In genomic region chr3:53274938-53275666, GRCh38 we compare ENCODE assay signal across 17 cellular contexts. TPM values are rescaled to one million over a fixed set of nuclear protein-coding genes. Genes with fewer than 3 reads are reported as not detected.
DNase-seq lines count a peak whose midpoint lies in the region; ATAC-seq, FAIRE-seq and TF ChIP-seq lines count a peak whose summit lies in the region.
"Had no signal": no experiment of that assay in that cellular context is flagged by ENCODE, and none has a peak within 500 bp of the region (broad histone marks: within the 10 kb centered on the region; RNA-seq: fewer than 3 reads in every experiment).

No MANE protein-coding gene starts in this region.

- WGBS in psoas muscle, 3 donors = 66 to 69% (median 67%) methylated on average over 5 of the region's 5 CpGs

- peak overlapping the region; percentile 37 for H3K4me2 ChIP-seq in Loucy (ENCODE audit: low read depth, low read length, poor library complexity, severe bottlenecking)

- H3K4me3 ChIP-seq in Loucy (ENCODE audit: low read length, poor library complexity, severe bottlenecking) = peak overlapping the region; percentile 9
- no peak overlapping the region for H3K4me3 ChIP-seq in psoas muscle
- H3K4me3 ChIP-seq: spleen had no signal

- no peaks in the 10 kb centered on the region for H3K27me3 Mint-ChIP-seq in activated CD4-positive, alpha-beta T cell treated with anti-CD3 and anti-CD28 coated beads for 36 hours
- H3K27me3 Mint-ChIP-seq in central memory CD8-positive, alpha-beta T cell = no peaks in the 10 kb centered on the region
- H3K27me3 Mint-ChIP-seq: CD4-positive, alpha-beta memory T cell had no signal

- intact Hi-C loops in activated CD4-positive, alpha-beta T cell treated with anti-CD3 and anti-CD28 coated beads for 36 hours (cut with DNase I, micrococcal nuclease) = no loop called here
- intact Hi-C loops in psoas muscle (cut with DNase I) = no loop called here

- H3K9ac ChIP-seq in Loucy (ENCODE audit: low read depth, low read length, poor library complexity, severe bottlenecking) = peak overlapping the region; percentile 21

- H3K27ac ChIP-seq in psoas muscle = peak overlapping the region; percentile 10
- H3K27ac ChIP-seq: spleen had no signal

- H3K27ac Mint-ChIP-seq in activated CD4-positive, alpha-beta T cell treated with anti-CD3 and anti-CD28 coated beads for 36 hours = no peak overlapping the region
- H3K27ac Mint-ChIP-seq in central memory CD8-positive, alpha-beta T cell (ENCODE audit: low read depth) = no peak overlapping the region
- H3K27ac Mint-ChIP-seq: stimulated activated effector memory CD8-positive, alpha-beta T cell treated with anti-CD3 and anti-CD28 coated beads, Interleukin-12 subunit alpha, Interleukin-12 subunit beta, amount 100 ng/mL, for 72 hours had no signal

- no peaks in the 10 kb centered on the region for H3F3A ChIP-seq in Loucy (ENCODE audit: low read depth)

- ATAC-seq in activated CD4-positive, alpha-beta T cell treated with anti-CD3 and anti-CD28 coated beads for 36 hours = peak; percentile 44
- ATAC-seq in central memory CD8-positive, alpha-beta T cell (replicated peaks; ENCODE audit: extremely low read depth, poor library complexity, severe bottlenecking) = peak; percentile 46
- ATAC-seq in psoas muscle (no peak), HG03565 (IDR thresholded peaks at IDR 0.05; ENCODE audit: unreplicated experiment) (no peak), HG03460 (IDR thresholded peaks at IDR 0.05; ENCODE audit: unreplicated experiment) (no peak)
- ATAC-seq: activated CD4-positive, CD25-positive, alpha-beta regulatory T cell treated with anti-CD3 and anti-CD28 coated beads, Interleukin-2, amount 50 U/mL, for 24 hours; left lobe of liver; stimulated activated effector memory CD8-positive, alpha-beta T cell treated with anti-CD3 and anti-CD28 coated beads, Interleukin-12 subunit alpha, Interleukin-12 subunit beta, amount 100 ng/mL, for 72 hours had no signal

- H3K79me2 ChIP-seq in Loucy (ENCODE audit: insufficient read depth, low read length) = no peaks in the 10 kb centered on the region

- no peak for DNase-seq in activated CD4-positive, alpha-beta T cell treated with anti-CD3 and anti-CD28 coated beads for 36 hours
- no peak for DNase-seq in activated CD4-positive, alpha-beta T cell treated with anti-CD3 and anti-CD28 coated beads for 48 hours
- no peak for DNase-seq in central memory CD8-positive, alpha-beta T cell (ENCODE audit: low spot score in 2 of 2)
- DNase-seq in psoas muscle = no peak
- DNase-seq in RCC 7860 (ENCODE audit: low spot score) = no peak
- DNase-seq: CD4-positive, alpha-beta memory T cell; central memory CD4-positive, alpha-beta T cell; NCI-H1092; NK-92 treated with Interleukin-12 subunit alpha and Interleukin-12 subunit beta, amount 100 ng/mL, for 24 hours; spleen; SW 1271 had no signal

- FAIRE-seq in RCC 7860 (lab: Jason Lieb, UNC) = no peak

- no peaks in the 10 kb centered on the region for H4K20me1 ChIP-seq in Loucy (ENCODE audit: insufficient read depth, low read length, poor library complexity, severe bottlenecking)

- H2AFZ ChIP-seq in Loucy (ENCODE audit: low read length) = peak overlapping the region; percentile 90

- CTCF ChIA-PET in activated CD4-positive, alpha-beta T cell treated with anti-CD3 and anti-CD28 coated beads for 36 hours (lab: Charles Lee) = interaction anchor here (0.6 to 2.1 kb wide), 5 partner anchors 11 to 430 kb away, joined by 3 to 9 read pairs (median 3); no protein-coding TSS in a partner anchor

- no peak overlapping the region for H3K4me3 Mint-ChIP-seq in activated CD4-positive, alpha-beta T cell treated with anti-CD3 and anti-CD28 coated beads for 36 hours
- H3K4me3 Mint-ChIP-seq in central memory CD8-positive, alpha-beta T cell = no peak overlapping the region
- H3K4me3 Mint-ChIP-seq: stimulated activated effector memory CD8-positive, alpha-beta T cell treated with anti-CD3 and anti-CD28 coated beads, Interleukin-12 subunit alpha, Interleukin-12 subunit beta, amount 100 ng/mL, for 72 hours had no signal

- H3K9me3 ChIP-seq in Loucy (ENCODE audit: insufficient read depth, low read depth, low read length) (no peaks in the 10 kb centered on the region), psoas muscle (no peaks in the 10 kb centered on the region)
- H3K9me3 ChIP-seq: spleen had no signal

- H3K9me3 Mint-ChIP-seq in activated CD4-positive, alpha-beta T cell treated with anti-CD3 and anti-CD28 coated beads for 36 hours (ENCODE audit: low read depth) = no peaks in the 10 kb centered on the region
- no peaks in the 10 kb centered on the region for H3K9me3 Mint-ChIP-seq in central memory CD8-positive, alpha-beta T cell
- H3K9me3 Mint-ChIP-seq: CD4-positive, alpha-beta memory T cell; stimulated activated effector memory CD8-positive, alpha-beta T cell treated with anti-CD3 and anti-CD28 coated beads, Interleukin-12 subunit alpha, Interleukin-12 subunit beta, amount 100 ng/mL, for 72 hours had no signal

- H3K36me3 ChIP-seq in Loucy (ENCODE audit: insufficient read depth, low read length) (no peaks in the 10 kb centered on the region), psoas muscle (ENCODE audit: insufficient read depth in 1 of 2, low read depth in 1 of 2) (no peaks in the 10 kb centered on the region)
- H3K36me3 ChIP-seq: spleen had no signal

- H3K4me1 Mint-ChIP-seq in activated CD4-positive, alpha-beta T cell treated with anti-CD3 and anti-CD28 coated beads for 36 hours = peaks cover 10% of the 10 kb centered on the region
- no peaks in the 10 kb centered on the region for H3K4me1 Mint-ChIP-seq in central memory CD8-positive, alpha-beta T cell

- POLR2A ChIA-PET in activated CD4-positive, alpha-beta T cell treated with anti-CD3 and anti-CD28 coated beads for 36 hours (lab: Charles Lee) = no interaction called here

- H3K4me1 ChIP-seq in Loucy (ENCODE audit: insufficient read depth, low read length, poor library complexity, severe bottlenecking) = peaks cover 13% of the 10 kb centered on the region
- H3K4me1 ChIP-seq in psoas muscle = peaks cover 12% of the 10 kb centered on the region

- TF ChIP-seq CTCF in Loucy (conservative IDR thresholded peaks at IDR 0.05; ENCODE audit: low read length) = no peak
- TF ChIP-seq CTCF in psoas muscle (IDR thresholded peaks at IDR 0.05) = no peak

- no peaks in the 10 kb centered on the region for H3K36me3 Mint-ChIP-seq in activated CD4-positive, alpha-beta T cell treated with anti-CD3 and anti-CD28 coated beads for 36 hours (ENCODE audit: low read depth)
- peaks cover 5% of the 10 kb centered on the region for H3K36me3 Mint-ChIP-seq in central memory CD8-positive, alpha-beta T cell (ENCODE audit: insufficient read depth)
- H3K36me3 Mint-ChIP-seq: CD4-positive, alpha-beta memory T cell had no signal

- no peaks in the 10 kb centered on the region for H3K9me2 ChIP-seq in Loucy (replicated peaks; ENCODE audit: low read depth, low read length)

- H3K27me3 ChIP-seq in Loucy (ENCODE audit: insufficient read depth, low read length, poor library complexity, severe bottlenecking) (no peaks in the 10 kb centered on the region), psoas muscle (ENCODE audit: insufficient read depth in 3 of 3, low read length in 2 of 3) (no peaks in the 10 kb centered on the region)
- H3K27me3 ChIP-seq: spleen had no signal

RNA-seq across cellular contexts. Expression of gene TKT, which starts 19.3 kb away (rescaled TPM):
- 100 to 1,000 TPM; 320 to 418 TPM for total RNA-seq in activated CD4-positive, alpha-beta T cell treated with anti-CD3 and anti-CD28 coated beads for 36 hours
- 10 to 100 TPM; 16.8 to 51.9 (median 21.2) TPM for total RNA-seq in psoas muscle
- 10 to 100 TPM; 10.5 to 25.6 (median 23.7) TPM for polyA plus RNA-seq in psoas muscle

Comparison
In these comparisons a context has a peak if more than half of its experiments do, and no peak if none do; other contexts are left out.
1. ATAC-seq: peak in activated CD4-positive, alpha-beta T cell treated with anti-CD3 and anti-CD28 coated beads for 36 hours (single experiment) and central memory CD8-positive, alpha-beta T cell (single experiment); none in psoas muscle (0 of 4), HG03565 (single experiment) and HG03460 (single experiment).
2. RNA of gene TKT, which starts 19.3 kb away (total RNA-seq): 320 to 418 TPM in activated CD4-positive, alpha-beta T cell treated with anti-CD3 and anti-CD28 coated beads for 36 hours; 16.8 to 51.9 TPM in psoas muscle; every median in the first group is over 4 times any median in the second.